In the genomic region with DNA sequence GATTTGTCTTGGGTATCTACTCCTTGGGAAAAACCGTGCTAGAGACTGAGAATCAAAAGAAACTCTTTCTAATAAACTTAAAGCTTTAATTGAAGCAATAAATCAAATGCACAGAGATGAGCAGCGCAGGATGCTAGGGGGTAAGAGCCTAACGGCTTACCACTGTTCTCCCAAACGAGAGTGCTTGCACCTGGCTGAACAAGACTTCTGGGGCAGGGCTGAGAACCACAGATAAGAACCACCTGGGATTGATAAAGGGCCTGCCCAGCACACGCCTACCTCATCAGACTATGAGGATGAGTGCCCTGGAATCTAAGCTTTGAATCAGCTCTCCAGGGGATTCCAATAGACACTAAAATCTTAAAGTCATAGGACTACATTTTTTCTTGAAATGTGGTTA, we compare ENCODE assay signal across 20 cellular contexts. TPM values are rescaled to one million over a fixed set of nuclear protein-coding genes. Genes with fewer than 3 reads are reported as not detected.
DNase-seq lines count a peak whose midpoint lies in the region; ATAC-seq, FAIRE-seq and TF ChIP-seq lines count a peak whose summit lies in the region.
"Had no signal": no experiment of that assay in that cellular context is flagged by ENCODE, and none has a peak within 500 bp of the region (broad histone marks: within the 10 kb centered on the region; RNA-seq: fewer than 3 reads in every experiment).

No MANE protein-coding gene starts in this region.

- H3K36me3 ChIP-seq in SJCRH30 (no peaks in the 10 kb centered on the region), pancreas (no peaks in the 10 kb centered on the region)
- H3K36me3 ChIP-seq: BE2C, HAP-1 had no signal

- H3K4me1 ChIP-seq in SJCRH30 (no peaks in the 10 kb centered on the region), pancreas (no peaks in the 10 kb centered on the region)
- H3K4me1 ChIP-seq: BE2C, Caco-2, HAP-1 had no signal

- H3K27ac ChIP-seq in SJCRH30 (no peak overlapping the region), pancreas (no peak overlapping the region)
- H3K27ac ChIP-seq: C4-2B had no signal

- H3K4me3 ChIP-seq in Jurkat, Clone E6-1 (ENCODE audit: low read length), result peak overlapping the region; percentile 7; the same call in 1 of the 2 replicates
- no peak overlapping the region for H3K4me3 ChIP-seq in SJCRH30
- no peak overlapping the region for H3K4me3 ChIP-seq in pancreas
- H3K4me3 ChIP-seq: HAP-1, K562 had no signal

- FAIRE-seq in pancreas (lab: Jason Lieb, UNC), result no peak
- FAIRE-seq: A204.1, D721Med, G401.6, GM12892, K562 had no signal

- H3K27me3 ChIP-seq in SJCRH30, result no peaks in the 10 kb centered on the region
- no peaks in the 10 kb centered on the region for H3K27me3 ChIP-seq in pancreas
- H3K27me3 ChIP-seq: BE2C had no signal

- ATAC-seq in pancreas, result no peak
- ATAC-seq: K562 had no signal

- no peaks in the 10 kb centered on the region for H3K9me3 ChIP-seq in SJCRH30 (replicated peaks)
- H3K9me3 ChIP-seq in pancreas, result no peaks in the 10 kb centered on the region
- H3K9me3 ChIP-seq: BE2C, Caco-2 had no signal

- intact Hi-C loops in pancreas (cut with DNase I), result no loop called here

- peak; percentile 88 for DNase-seq in Jurkat, Clone E6-1 (ENCODE audit: low read depth, low spot score)
- DNase-seq in NCI-H69 (lab: John Stamatoyannopoulos, UW) (peak; percentile 24), left kidney (ENCODE audit: low read depth, low spot score) (peak; percentile 53), GM10266 (ENCODE audit: extremely low spot score) (no peak), SJCRH30 (no peak), pancreas (no peak), T-helper 9 cell (no peak)
- DNase-seq: ACHN; BE2C; Caco-2; CD4-positive, alpha-beta T cell had no signal

- WGBS in pancreas, 2 donors, result 38 to 47% methylated on average over 5 of the region's 5 CpGs

- no peak for TF ChIP-seq CTCF in GM10266 (IDR thresholded peaks at IDR 0.05; ENCODE audit: control insufficient read depth, insufficient read depth, low read depth, missing control alignments)
- no peak for TF ChIP-seq CTCF in pancreas (IDR thresholded peaks at IDR 0.05)

RNA-seq across cellular contexts. Expression of gene KRTAP19-8, which starts 43.4 kb away (rescaled TPM):
- not detected for polyA plus RNA-seq in Jurkat, Clone E6-1 (2012; ENCODE audit: insufficient read depth, insufficient read length)
- total RNA-seq in SJCRH30 (2014; rRNA removed; shearing (Covaris generic)), result not detected in 2 replicates
- total RNA-seq in pancreas, result not detected
- polyA plus RNA-seq in pancreas, result not detected
- total RNA-seq: Caco-2; CD4-positive, alpha-beta T cell; H4; HT-29; K562 had no signal
- polyA plus RNA-seq: K562 had no signal

Comparison
In these comparisons a context has a peak if more than half of its experiments do, and no peak if none do; other contexts are left out.
1. DNase-seq: peak in Jurkat, Clone E6-1 (single experiment), NCI-H69 (single experiment) and left kidney (single experiment); none in GM10266 (single experiment), SJCRH30 (0 of 2), pancreas (0 of 6) and T-helper 9 cell (single experiment).